8 cellular contexts compared by ENCODE assay signal in the genomic region with DNA sequence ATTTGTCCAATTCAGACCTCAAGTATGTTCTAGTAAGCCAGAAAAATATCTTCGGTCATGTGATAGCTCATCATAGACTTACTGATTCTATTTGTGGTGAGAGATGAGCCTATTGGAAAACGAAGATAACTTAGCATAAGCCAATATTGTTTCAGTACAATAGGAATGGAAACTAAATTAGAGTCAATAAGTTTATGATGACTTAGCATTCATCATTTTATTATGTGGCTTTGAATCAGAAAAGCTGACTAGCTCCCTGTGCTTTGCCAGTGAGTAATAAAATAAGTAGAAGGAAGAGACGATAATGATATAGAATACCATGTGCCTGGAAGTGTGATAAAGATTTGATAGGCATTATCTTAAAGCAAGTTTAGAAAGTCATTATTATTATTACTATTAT.
"Had no signal": no experiment of that assay in that cellular context is flagged by ENCODE, and none has a peak within 500 bp of the region (broad histone marks: within the 10 kb centered on the region; RNA-seq: fewer than 3 reads in every experiment).

No MANE protein-coding gene starts in this region.

- H2AFZ ChIP-seq: GM23248 had no signal

- ATAC-seq: HCT116 had no signal

- H3K36me3 ChIP-seq: HAP-1 had no signal

- H3K27ac ChIP-seq: GM23248, HL-60 had no signal

- DNase-seq: GM23248, GOT3, H7, HFFc6, KG1 had no signal

- H3K9me3 ChIP-seq: HAP-1 had no signal

- H3K4me3 ChIP-seq: GM23248, HAP-1 had no signal

- H3K9ac ChIP-seq: GM23248 had no signal

- H3K4me1 ChIP-seq: HAP-1 had no signal
